ENCODE assay signal across 1 cellular context in the genomic region with DNA sequence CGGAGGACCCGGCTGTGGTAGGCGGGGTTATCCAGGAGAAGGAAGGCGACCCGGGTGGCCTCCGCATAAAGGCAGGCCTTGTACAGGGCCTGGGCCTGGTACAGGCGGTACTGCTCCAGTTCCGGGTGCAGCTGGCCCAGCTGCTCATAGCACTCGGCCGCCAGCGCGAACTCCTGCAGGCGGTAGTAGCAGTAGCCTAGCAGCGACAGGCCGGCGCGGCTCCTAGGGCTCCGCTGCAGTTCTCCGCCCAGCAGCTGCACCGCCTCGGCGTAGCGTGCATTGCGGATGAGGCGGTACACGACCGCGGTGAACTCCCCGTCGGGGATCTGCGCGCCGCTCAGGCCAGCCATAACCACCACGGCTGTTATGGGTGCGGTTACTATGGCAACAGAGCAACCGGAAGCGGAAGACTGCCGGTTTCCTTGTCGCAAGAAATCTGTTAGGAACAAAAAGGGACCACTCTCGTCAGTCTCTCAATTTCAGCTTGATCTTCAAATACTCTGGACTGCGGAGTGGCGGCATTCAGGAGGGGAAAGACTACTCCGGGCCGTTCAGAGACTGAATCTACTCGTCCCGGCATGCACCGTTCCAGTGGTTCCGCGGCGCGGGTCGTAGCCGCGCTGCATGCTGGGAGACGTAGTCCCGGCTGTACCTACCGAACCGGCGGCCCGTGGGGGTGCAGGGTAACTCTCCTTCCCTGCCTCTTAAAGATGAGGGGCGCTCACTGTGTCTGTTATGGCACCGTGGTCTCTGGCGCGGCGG.
TF ChIP-seq lines count a peak whose summit lies in the region.

No MANE protein-coding gene starts in this region.

TF ChIP-seq in HepG2, 621 proteins besides CTCF, POLR2A, EP300 and RAD21 (continued from another document and continues in another):
- peak; percentile 40; the same call in 1 of the 2 replicates for TF ChIP-seq HIVEP1 (CRISPR knock-in tag; IDR thresholded peaks at IDR 0.05)
- TF ChIP-seq ZNF274 (CRISPR knock-in tag; IDR thresholded peaks at IDR 0.05): no peak; the same call in 1 of the 2 replicates
- TF ChIP-seq, protein P1, sequence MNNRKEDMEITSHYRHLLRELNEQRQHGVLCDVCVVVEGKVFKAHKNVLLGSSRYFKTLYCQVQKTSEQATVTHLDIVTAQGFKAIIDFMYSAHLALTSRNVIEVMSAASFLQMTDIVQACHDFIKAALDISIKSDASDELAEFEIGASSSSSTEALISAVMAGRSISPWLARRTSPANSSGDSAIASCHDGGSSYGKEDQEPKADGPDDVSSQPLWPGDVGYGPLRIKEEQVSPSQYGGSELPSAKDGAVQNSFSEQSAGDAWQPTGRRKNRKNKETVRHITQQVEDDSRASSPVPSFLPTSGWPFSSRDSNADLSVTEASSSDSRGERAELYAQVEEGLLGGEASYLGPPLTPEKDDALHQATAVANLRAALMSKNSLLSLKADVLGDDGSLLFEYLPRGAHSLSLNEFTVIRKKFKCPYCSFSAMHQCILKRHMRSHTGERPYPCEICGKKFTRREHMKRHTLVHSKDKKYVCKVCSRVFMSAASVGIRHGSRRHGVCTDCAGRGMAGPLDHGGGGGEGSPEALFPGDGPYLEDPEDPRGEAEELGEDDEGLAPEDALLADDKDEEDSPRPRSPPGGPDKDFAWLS (CRISPR knock-in tag; IDR thresholded peaks at IDR 0.05; ENCODE audit: borderline replicate concordance): no peak
- TF ChIP-seq, protein P2, sequence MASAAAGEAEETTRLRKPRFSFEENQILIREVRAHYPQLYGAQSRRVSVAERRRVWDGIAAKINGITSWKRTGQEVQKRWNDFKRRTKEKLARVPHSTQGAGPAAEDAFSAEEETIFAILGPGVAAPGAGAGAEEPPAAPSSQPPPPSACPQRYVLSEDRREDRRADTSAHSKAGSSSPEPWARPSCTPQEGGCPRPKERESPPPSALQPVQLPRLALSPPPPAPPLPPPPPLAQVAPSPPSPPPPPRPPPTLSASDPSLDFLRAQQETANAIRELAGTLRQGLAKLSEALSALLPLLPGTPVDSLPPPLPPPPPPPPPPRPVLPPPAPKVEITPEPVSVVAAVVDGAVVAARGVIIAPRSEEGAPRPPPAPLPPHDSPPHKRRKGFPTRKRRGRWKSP (CRISPR knock-in tag; IDR thresholded peaks at IDR 0.05): peak; percentile 62; the same call in 1 of the 2 replicates
- peak; percentile 55 for TF ChIP-seq XRCC5 (optimal IDR thresholded peaks at IDR 0.05; ENCODE audit: low read length)
- TF ChIP-seq, protein P3, sequence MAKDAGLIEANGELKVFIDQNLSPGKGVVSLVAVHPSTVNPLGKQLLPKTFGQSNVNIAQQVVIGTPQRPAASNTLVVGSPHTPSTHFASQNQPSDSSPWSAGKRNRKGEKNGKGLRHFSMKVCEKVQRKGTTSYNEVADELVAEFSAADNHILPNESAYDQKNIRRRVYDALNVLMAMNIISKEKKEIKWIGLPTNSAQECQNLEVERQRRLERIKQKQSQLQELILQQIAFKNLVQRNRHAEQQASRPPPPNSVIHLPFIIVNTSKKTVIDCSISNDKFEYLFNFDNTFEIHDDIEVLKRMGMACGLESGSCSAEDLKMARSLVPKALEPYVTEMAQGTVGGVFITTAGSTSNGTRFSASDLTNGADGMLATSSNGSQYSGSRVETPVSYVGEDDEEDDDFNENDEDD (CRISPR knock-in tag; IDR thresholded peaks at IDR 0.05; ENCODE audit: borderline replicate concordance): peak; percentile 67
- peak; percentile 81 for TF ChIP-seq SRY (CRISPR knock-in tag; IDR thresholded peaks at IDR 0.05)
- no peak for TF ChIP-seq ETS1 (CRISPR knock-in tag; IDR thresholded peaks at IDR 0.05)
- no peak for TF ChIP-seq ZNF660 (CRISPR knock-in tag; IDR thresholded peaks at IDR 0.05; ENCODE audit: borderline replicate concordance, low read depth)
- TF ChIP-seq SNAI1 (CRISPR knock-in tag; IDR thresholded peaks at IDR 0.05; ENCODE audit: borderline replicate concordance): peak; percentile 96
- TF ChIP-seq NFE2L1 (CRISPR knock-in tag; IDR thresholded peaks at IDR 0.05; ENCODE audit: borderline replicate concordance): peak; percentile 17; the same call in 1 of the 2 replicates
- TF ChIP-seq RXRA (CRISPR knock-in tag; IDR thresholded peaks at IDR 0.05): peak; percentile 61
- TF ChIP-seq ZNF615 (CRISPR knock-in tag; IDR thresholded peaks at IDR 0.05; ENCODE audit: borderline replicate concordance): peak; percentile 22; the same call in 1 of the 2 replicates
- TF ChIP-seq, protein P4, sequence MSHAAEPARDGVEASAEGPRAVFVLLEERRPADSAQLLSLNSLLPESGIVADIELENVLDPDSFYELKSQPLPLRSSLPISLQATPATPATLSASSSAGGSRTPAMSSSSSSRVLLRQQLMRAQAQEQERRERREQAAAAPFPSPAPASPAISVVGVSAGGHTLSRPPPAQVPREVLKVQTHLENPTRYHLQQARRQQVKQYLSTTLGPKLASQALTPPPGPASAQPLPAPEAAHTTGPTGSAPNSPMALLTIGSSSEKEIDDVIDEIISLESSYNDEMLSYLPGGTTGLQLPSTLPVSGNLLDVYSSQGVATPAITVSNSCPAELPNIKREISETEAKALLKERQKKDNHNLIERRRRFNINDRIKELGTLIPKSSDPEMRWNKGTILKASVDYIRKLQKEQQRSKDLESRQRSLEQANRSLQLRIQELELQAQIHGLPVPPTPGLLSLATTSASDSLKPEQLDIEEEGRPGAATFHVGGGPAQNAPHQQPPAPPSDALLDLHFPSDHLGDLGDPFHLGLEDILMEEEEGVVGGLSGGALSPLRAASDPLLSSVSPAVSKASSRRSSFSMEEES (CRISPR knock-in tag; IDR thresholded peaks at IDR 0.05): peak; percentile 40; the same call in 1 of the 2 replicates
- peak; percentile 87 for TF ChIP-seq WIZ (CRISPR knock-in tag; IDR thresholded peaks at IDR 0.05)
- no peak for TF ChIP-seq SMAD9 (CRISPR knock-in tag; IDR thresholded peaks at IDR 0.05)
- TF ChIP-seq FOXJ3 (CRISPR knock-in tag; IDR thresholded peaks at IDR 0.05; ENCODE audit: borderline replicate concordance): peak; percentile 77; the same call in 1 of the 2 replicates
- no peak for TF ChIP-seq ZNF3 (CRISPR knock-in tag; IDR thresholded peaks at IDR 0.05)
- 0 out of 2 replicates have a peak, but pooled peaks have one; percentile 18 for TF ChIP-seq KLF9 (CRISPR knock-in tag; IDR thresholded peaks at IDR 0.05; ENCODE audit: low read depth)
- peak; percentile 45; the same call in 1 of the 2 replicates for TF ChIP-seq ATF2 (CRISPR knock-in tag; IDR thresholded peaks at IDR 0.05)
- TF ChIP-seq ZNF510 (CRISPR knock-in tag; IDR thresholded peaks at IDR 0.05; ENCODE audit: low read depth): 0 out of 2 replicates have a peak, but pooled peaks have one; percentile 78
- TF ChIP-seq, protein P5, sequence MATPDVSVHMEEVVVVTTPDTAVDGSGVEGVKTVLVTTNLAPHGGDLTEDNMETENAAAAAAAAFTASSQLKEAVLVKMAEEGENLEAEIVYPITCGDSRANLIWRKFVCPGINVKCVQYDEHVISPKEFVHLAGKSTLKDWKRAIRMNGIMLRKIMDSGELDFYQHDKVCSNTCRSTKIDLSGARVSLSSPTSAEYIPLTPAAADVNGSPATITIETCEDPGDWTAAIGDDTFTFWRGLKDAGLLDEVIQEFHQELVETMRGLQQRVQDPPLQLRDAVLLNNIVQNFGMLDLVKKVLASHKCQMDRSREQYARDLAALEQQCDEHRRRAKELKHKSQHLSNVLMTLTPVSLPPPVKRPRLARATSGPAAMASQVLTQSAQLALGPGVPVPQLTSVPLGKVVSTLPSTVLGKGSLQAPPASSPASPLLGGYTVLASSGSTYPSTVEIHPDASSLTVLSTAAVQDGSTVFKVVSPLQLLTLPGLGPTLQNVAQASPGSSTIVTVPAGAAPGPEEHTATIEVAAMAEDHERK (CRISPR knock-in tag; IDR thresholded peaks at IDR 0.05; ENCODE audit: low read depth): peak; percentile 76
- TF ChIP-seq FOXC1 (CRISPR knock-in tag; IDR thresholded peaks at IDR 0.05; ENCODE audit: borderline replicate concordance): peak; percentile 88
- TF ChIP-seq SAFB2 (CRISPR knock-in tag; IDR thresholded peaks at IDR 0.05; ENCODE audit: borderline replicate concordance, low read depth): peak; percentile 80; the same call in 1 of the 2 replicates
- peak; percentile 44; the same call in 1 of the 2 replicates for TF ChIP-seq NR0B2 (CRISPR knock-in tag; IDR thresholded peaks at IDR 0.05)
- TF ChIP-seq SOX6 (IDR thresholded peaks at IDR 0.05): no peak
- peak; percentile 62; the same call in 1 of the 2 replicates for TF ChIP-seq SOX6 (CRISPR knock-in tag; IDR thresholded peaks at IDR 0.05)
- TF ChIP-seq ZNF30 (CRISPR knock-in tag; IDR thresholded peaks at IDR 0.05): no peak
- peak; percentile 84 for TF ChIP-seq DR1 (CRISPR knock-in tag; IDR thresholded peaks at IDR 0.05)
- peak; percentile 74; the same call in 1 of the 2 replicates for TF ChIP-seq ZNF446 (CRISPR knock-in tag; IDR thresholded peaks at IDR 0.05)
- TF ChIP-seq FOXM1 (CRISPR knock-in tag; IDR thresholded peaks at IDR 0.05): no peak
- TF ChIP-seq ZNF598 (CRISPR knock-in tag; IDR thresholded peaks at IDR 0.05; ENCODE audit: borderline replicate concordance): peak; percentile 49; the same call in 1 of the 2 replicates
- TF ChIP-seq KDM3A (CRISPR knock-in tag; IDR thresholded peaks at IDR 0.05; ENCODE audit: low read depth): peak; percentile 48; the same call in 1 of the 2 replicates
- 0 out of 2 replicates have a peak, but pooled peaks have one; percentile 85 for TF ChIP-seq ZNF101 (CRISPR knock-in tag; IDR thresholded peaks at IDR 0.05; ENCODE audit: borderline replicate concordance, low read depth)
- TF ChIP-seq ZNF792 (CRISPR knock-in tag; IDR thresholded peaks at IDR 0.05): 0 out of 2 replicates have a peak, but pooled peaks have one; percentile 19
- TF ChIP-seq GATAD2A (CRISPR knock-in tag; IDR thresholded peaks at IDR 0.05): peak; percentile 15; the same call in 1 of the 2 replicates
- no peak for TF ChIP-seq EZH2 (conservative IDR thresholded peaks at IDR 0.05; ENCODE audit: low read depth, low read length)
- no peak for TF ChIP-seq SMARCC2 (IDR thresholded peaks at IDR 0.05)
- TF ChIP-seq TOE1 (CRISPR knock-in tag; IDR thresholded peaks at IDR 0.05): no peak
- TF ChIP-seq ZFP36L2 (CRISPR knock-in tag; IDR thresholded peaks at IDR 0.05): no peak
- TF ChIP-seq HMGA1 (CRISPR knock-in tag; conservative IDR thresholded peaks at IDR 0.05): no peak
- TF ChIP-seq ZNF644 (CRISPR knock-in tag; IDR thresholded peaks at IDR 0.05; ENCODE audit: low read depth): peak; percentile 24; the same call in 1 of the 2 replicates
- TF ChIP-seq PHF8 (CRISPR knock-in tag; IDR thresholded peaks at IDR 0.05): peak; percentile 88
- TF ChIP-seq TEAD3 (CRISPR knock-in tag; optimal IDR thresholded peaks at IDR 0.05; ENCODE audit: borderline replicate concordance): peak; percentile 53
- peak; percentile 77; the same call in 2 of the 3 replicates for TF ChIP-seq MXI1 (IDR thresholded peaks at IDR 0.05; ENCODE audit: borderline replicate concordance, low read depth, low read length)
- no peak for TF ChIP-seq ZNF10 (CRISPR knock-in tag; IDR thresholded peaks at IDR 0.05; ENCODE audit: borderline replicate concordance, low read depth)
- 0 out of 2 replicates have a peak, but pooled peaks have one; percentile 88 for TF ChIP-seq ZNF138 (CRISPR knock-in tag; IDR thresholded peaks at IDR 0.05; ENCODE audit: low read depth)
- TF ChIP-seq RBFOX2 (IDR thresholded peaks at IDR 0.05; ENCODE audit: low read depth, low read length): peak; percentile 77
- no peak for TF ChIP-seq NBN (conservative IDR thresholded peaks at IDR 0.05)
- TF ChIP-seq, protein P6, sequence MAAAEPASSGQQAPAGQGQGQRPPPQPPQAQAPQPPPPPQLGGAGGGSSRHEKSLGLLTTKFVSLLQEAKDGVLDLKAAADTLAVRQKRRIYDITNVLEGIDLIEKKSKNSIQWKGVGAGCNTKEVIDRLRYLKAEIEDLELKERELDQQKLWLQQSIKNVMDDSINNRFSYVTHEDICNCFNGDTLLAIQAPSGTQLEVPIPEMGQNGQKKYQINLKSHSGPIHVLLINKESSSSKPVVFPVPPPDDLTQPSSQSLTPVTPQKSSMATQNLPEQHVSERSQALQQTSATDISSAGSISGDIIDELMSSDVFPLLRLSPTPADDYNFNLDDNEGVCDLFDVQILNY (CRISPR knock-in tag; conservative IDR thresholded peaks at IDR 0.05): no peak; the same call in 1 of the 2 replicates
- peak; percentile 82 for TF ChIP-seq HOXA3 (CRISPR knock-in tag; IDR thresholded peaks at IDR 0.05)
